In the genomic region with DNA sequence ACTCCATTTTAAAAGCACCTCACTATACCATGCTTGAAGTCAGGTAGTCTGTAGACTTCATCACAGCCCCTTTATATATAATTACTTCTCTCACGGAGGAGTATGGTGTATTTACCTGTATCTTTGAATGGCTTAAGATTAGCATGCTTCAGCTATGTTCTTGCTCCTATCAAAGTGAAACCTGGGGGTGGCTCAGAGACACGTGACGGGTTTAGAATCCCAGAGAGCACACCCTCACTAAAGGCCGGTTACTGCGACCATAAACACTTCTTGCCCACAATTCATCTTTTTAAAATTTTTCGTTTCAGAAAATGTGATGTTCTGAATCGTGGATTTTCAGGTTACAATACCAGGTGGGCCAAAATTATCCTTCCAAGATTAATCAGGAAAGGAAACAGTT, we compare ENCODE assay signal across 18 cellular contexts.
"Had no signal": no experiment of that assay in that cellular context is flagged by ENCODE, and none has a peak within 500 bp of the region (broad histone marks: within the 10 kb centered on the region; RNA-seq: fewer than 3 reads in every experiment).

No MANE protein-coding gene starts in this region.

- H3K27ac Mint-ChIP-seq: activated B cell treated with CpG ODN at 0.5 μM for 24 hours; activated CD4-positive, alpha-beta T cell treated with anti-CD3 and anti-CD28 coated beads, Interleukin-2, amount 10 ng/mL, durations not matched to agents 24 days and 14 days; activated naive CD4-positive, alpha-beta T cell treated with anti-CD3 and anti-CD28 coated beads, Interleukin-2, amount 10 ng/mL, durations not matched to agents 7 days and 5 days; dendritic cell treated with granulocyte-macrophage colony-stimulating factor and Interleukin-4, amounts not matched to agents 40 ng/mL and 50 ng/mL, for 4 days had no signal

- H3K4me3 ChIP-seq: esophagus squamous epithelium, prostate gland, right atrium auricular region, suprapubic skin, transverse colon, uterus had no signal

- H3K27ac ChIP-seq: esophagus squamous epithelium, prostate gland, right atrium auricular region, suprapubic skin, transverse colon, uterus had no signal

- H3K27me3 ChIP-seq: esophagus squamous epithelium, right atrium auricular region, suprapubic skin, transverse colon, uterus had no signal

- H3K9me3 ChIP-seq: esophagus squamous epithelium, prostate gland, right atrium auricular region, suprapubic skin, transverse colon, uterus had no signal

- H3K27me3 Mint-ChIP-seq: activated B cell treated with CpG ODN at 0.5 μM for 24 hours; activated CD4-positive, alpha-beta T cell treated with anti-CD3 and anti-CD28 coated beads, Interleukin-2, amount 10 ng/mL, durations not matched to agents 24 days and 14 days; activated naive CD4-positive, alpha-beta T cell treated with anti-CD3 and anti-CD28 coated beads, Interleukin-2, amount 10 ng/mL, durations not matched to agents 7 days and 5 days; dendritic cell treated with granulocyte-macrophage colony-stimulating factor and Interleukin-4, amounts not matched to agents 40 ng/mL and 50 ng/mL, for 4 days; naive thymus-derived CD8-positive, alpha-beta T cell; stimulated activated naive CD8-positive, alpha-beta T cell treated with anti-CD3 and anti-CD28 coated beads, Interleukin-15, Interleukin-2, amounts not matched to agents 100 ng/mL and 50 ng/mL, for 24 hours had no signal

- H3K36me3 ChIP-seq: uterus had no signal

- H3K9me3 Mint-ChIP-seq: activated B cell treated with CpG ODN at 0.5 μM for 24 hours; activated CD4-positive, alpha-beta T cell treated with anti-CD3 and anti-CD28 coated beads, Interleukin-2, amount 10 ng/mL, durations not matched to agents 24 days and 14 days; activated naive CD4-positive, alpha-beta T cell treated with anti-CD3 and anti-CD28 coated beads, Interleukin-2, amount 10 ng/mL, durations not matched to agents 7 days and 5 days; dendritic cell treated with granulocyte-macrophage colony-stimulating factor and Interleukin-4, amounts not matched to agents 40 ng/mL and 50 ng/mL, for 4 days; naive thymus-derived CD8-positive, alpha-beta T cell; stimulated activated naive CD8-positive, alpha-beta T cell treated with anti-CD3 and anti-CD28 coated beads, Interleukin-15, Interleukin-2, amounts not matched to agents 100 ng/mL and 50 ng/mL, for 24 hours had no signal

- DNase-seq: activated B cell treated with CpG ODN at 0.5 μM for 24 hours; activated CD4-positive, alpha-beta T cell treated with anti-CD3 and anti-CD28 coated beads, Interleukin-2, amount 10 ng/mL, durations not matched to agents 24 days and 14 days; activated effector memory CD4-positive, alpha-beta T cell treated with Interleukin-2 at 50 U/mL for 16 hours; activated naive CD4-positive, alpha-beta T cell treated with anti-CD3 and anti-CD28 coated beads, Interleukin-2, amount 10 ng/mL, durations not matched to agents 7 days and 5 days; effector CD8-positive, alpha-beta T cell; esophagus squamous epithelium; mesenchymal stem cell; naive thymus-derived CD8-positive, alpha-beta T cell; stimulated activated CD4-positive, alpha-beta T cell treated with anti-CD3 and anti-CD28 coated beads, Interleukin-12 subunit alpha, Interleukin-12 subunit beta, amount 100 ng/mL, for 4 hours; stimulated activated CD4-positive, alpha-beta T cell treated with anti-CD3 and anti-CD28 coated beads, Interleukin-2, amount 100 ng/mL, for 24 hours; T-helper 9 cell; transverse colon; uterus had no signal

- H3K4me3 Mint-ChIP-seq: activated B cell treated with CpG ODN at 0.5 μM for 24 hours; activated CD4-positive, alpha-beta T cell treated with anti-CD3 and anti-CD28 coated beads, Interleukin-2, amount 10 ng/mL, durations not matched to agents 24 days and 14 days; activated naive CD4-positive, alpha-beta T cell treated with anti-CD3 and anti-CD28 coated beads, Interleukin-2, amount 10 ng/mL, durations not matched to agents 7 days and 5 days; dendritic cell treated with granulocyte-macrophage colony-stimulating factor and Interleukin-4, amounts not matched to agents 40 ng/mL and 50 ng/mL, for 4 days; stimulated activated naive CD8-positive, alpha-beta T cell treated with anti-CD3 and anti-CD28 coated beads, Interleukin-15, Interleukin-2, amounts not matched to agents 100 ng/mL and 50 ng/mL, for 24 hours had no signal

- H3K4me1 ChIP-seq: prostate gland, uterus had no signal

- ATAC-seq: naive thymus-derived CD8-positive, alpha-beta T cell had no signal
